Comparison of ENCODE assay signal across 1 cellular context in genomic region chr20:10404023-10404628, GRCh38.
TF ChIP-seq lines count a peak whose summit lies in the region.

No MANE protein-coding gene starts in this region.

TF ChIP-seq in HEK293, 187 proteins besides CTCF, POLR2A, EP300 and RAD21 (continued from another document):
- no peak for TF ChIP-seq ZNF585B (tag by site-specific recombination; IDR thresholded peaks at IDR 0.05)
TF ChIP-seq in HEK293: peak in this region for 0.
